ENCODE assay signal across 15 cellular contexts in genomic region chr3:70855139-70855538, GRCh38.
"Had no signal": no experiment of that assay in that cellular context is flagged by ENCODE, and none has a peak within 500 bp of the region (broad histone marks: within the 10 kb centered on the region; RNA-seq: fewer than 3 reads in every experiment).

No MANE protein-coding gene starts in this region.

- H3K36me3 Mint-ChIP-seq: memory B cell had no signal

- H3K9me3 Mint-ChIP-seq: activated CD8-positive, alpha-beta T cell treated with anti-CD3 and anti-CD28 coated beads for 36 hours; central memory CD8-positive, alpha-beta T cell; memory B cell; nephron had no signal

- H3K27ac Mint-ChIP-seq: activated CD8-positive, alpha-beta T cell treated with anti-CD3 and anti-CD28 coated beads for 36 hours; endodermal cell; memory B cell; nephron had no signal

- H3K4me3 Mint-ChIP-seq: activated CD8-positive, alpha-beta T cell treated with anti-CD3 and anti-CD28 coated beads for 36 hours; central memory CD8-positive, alpha-beta T cell; endodermal cell; memory B cell; nephron had no signal

- H3K4me1 Mint-ChIP-seq: central memory CD8-positive, alpha-beta T cell; memory B cell had no signal

- ATAC-seq: activated CD8-positive, alpha-beta T cell treated with anti-CD3 and anti-CD28 coated beads for 36 hours; left cardiac atrium; sciatic nerve had no signal

- DNase-seq: activated CD8-positive, alpha-beta memory T cell treated with anti-CD3 and anti-CD28 coated beads, Interleukin-2, amount 50 U/mL, for 4 hours; activated CD8-positive, alpha-beta T cell treated with anti-CD3 and anti-CD28 coated beads for 36 hours; activated naive CD4-positive, alpha-beta T cell treated with Interleukin-2 at 50 U/mL for 16 hours; dermis blood vessel endothelial cell; endodermal cell; hippocampal formation; left cardiac atrium; stimulated activated CD4-positive, alpha-beta T cell treated with anti-CD3 and anti-CD28 coated beads, Interleukin-12 subunit alpha, Interleukin-12 subunit beta, amount 100 ng/mL, for 4 hours; stimulated activated naive CD4-positive, alpha-beta T cell; T-helper 9 cell; trophoblast cell had no signal
